In the genomic region with DNA sequence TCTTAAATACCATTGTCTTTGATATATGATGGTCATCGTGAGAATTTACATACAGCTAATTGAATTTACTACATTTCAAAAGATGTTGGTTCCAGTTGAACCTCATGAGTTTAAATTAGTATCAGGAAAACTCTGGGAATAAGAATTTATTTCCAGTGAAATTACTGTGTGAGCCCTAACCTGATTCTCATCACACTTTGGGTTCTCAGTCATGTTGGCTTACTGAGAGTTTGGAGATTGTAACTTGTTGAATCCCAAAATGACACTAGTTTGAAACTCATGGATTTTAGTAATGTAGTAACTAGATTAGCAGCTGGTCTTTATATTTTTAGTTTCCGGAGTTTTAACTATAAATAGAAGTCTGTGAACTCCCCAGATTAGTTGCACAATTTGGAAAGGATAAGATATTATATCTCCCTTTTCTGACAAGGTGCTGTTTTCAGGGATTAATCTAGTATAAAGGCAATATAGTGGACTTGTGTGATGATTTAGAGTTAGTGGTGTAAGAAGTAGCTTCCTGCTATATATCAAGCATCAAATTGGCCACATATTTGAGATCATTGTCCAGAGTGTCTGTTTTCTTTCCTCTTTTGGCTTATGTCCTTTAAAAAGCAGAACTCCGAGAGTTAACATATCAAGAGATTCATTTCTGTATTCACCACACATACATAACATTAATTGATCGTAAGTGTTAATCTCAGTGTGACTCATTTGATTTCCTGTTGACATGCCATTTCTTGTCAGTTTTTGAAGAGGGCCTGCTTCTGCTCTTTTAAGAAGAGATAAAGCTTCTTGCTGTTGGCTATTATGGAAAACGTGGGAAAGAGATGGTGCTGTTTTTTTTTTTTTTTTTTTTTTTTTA, we compare ENCODE assay signal across 8 cellular contexts. TPM values are rescaled to one million over a fixed set of nuclear protein-coding genes. Genes with fewer than 3 reads are reported as not detected.
A peak's percentile ranks its signal among the peaks of the same experiment; 100 is the strongest.
DNase-seq lines count a peak whose midpoint lies in the region; ATAC-seq and TF ChIP-seq lines count a peak whose summit lies in the region.

No MANE protein-coding gene starts in this region.

- intact Hi-C loops in sciatic nerve (cut with DNase I): no loop called here

- H3K4me1 ChIP-seq in SJSA1 (replicated peaks): peaks cover 32% of the 10 kb centered on the region

- H3K4me3 ChIP-seq in SJSA1 (no peak overlapping the region), epithelial cell of esophagus (ENCODE audit: low read length) (no peak overlapping the region)

- DNase-seq in SJSA1 (ENCODE audit: low read depth in 1 of 2, low spot score in 2 of 2) (no peak), epithelial cell of esophagus (ENCODE audit: low read depth) (peak; percentile 70), sciatic nerve (ENCODE audit: low spot score) (no peak), GDM1 (lab: John Stamatoyannopoulos, UW) (no peak), NK-92 (lab: John Stamatoyannopoulos, UW; ENCODE audit: unreplicated experiment) (no peak)

- no peaks in the 10 kb centered on the region for H3K9me3 ChIP-seq in SJSA1 (replicated peaks)

- H3K27ac ChIP-seq in SJSA1: peak overlapping the region; percentile 72

- no peaks in the 10 kb centered on the region for H3K27me3 ChIP-seq in SJSA1 (replicated peaks)

- peaks cover 51% of the 10 kb centered on the region for H3K36me3 ChIP-seq in SJSA1

- ATAC-seq in GM18498 (IDR thresholded peaks at IDR 0.05; ENCODE audit: unreplicated experiment) (peak; percentile 28), sciatic nerve (peak; percentile 15), HG03439 (IDR thresholded peaks at IDR 0.05; ENCODE audit: unreplicated experiment) (no peak), HG02642 (IDR thresholded peaks at IDR 0.05; ENCODE audit: poor library complexity, unreplicated experiment) (no peak)

- TF ChIP-seq CTCF in epithelial cell of esophagus (IDR thresholded peaks at IDR 0.05; ENCODE audit: insufficient read depth, low read depth, low read length, missing control alignments): no peak

RNA-seq across cellular contexts. Expression of a gene that starts 15.7 kb away (rescaled TPM):
- total RNA-seq in SJSA1 (2014; rRNA removed; shearing (Covaris generic)): 160 and 229 TPM in 2 replicates
- 87.7 TPM for total RNA-seq in sciatic nerve

RNA-seq across cellular contexts. Expression of a gene that starts 18.4 kb away (rescaled TPM):
- total RNA-seq in SJSA1 (2014; rRNA removed; shearing (Covaris generic)): 30.7 and 38.8 TPM in 2 replicates
- 164 TPM for total RNA-seq in sciatic nerve

Comparison
In these comparisons a context has a peak if more than half of its experiments do, and no peak if none do; other contexts are left out.
1. ATAC-seq: peak in GM18498 (single experiment) and sciatic nerve (single experiment); none in HG03439 (single experiment) and HG02642 (single experiment).